ENCODE assay signal across 10 cellular contexts in the genomic region with DNA sequence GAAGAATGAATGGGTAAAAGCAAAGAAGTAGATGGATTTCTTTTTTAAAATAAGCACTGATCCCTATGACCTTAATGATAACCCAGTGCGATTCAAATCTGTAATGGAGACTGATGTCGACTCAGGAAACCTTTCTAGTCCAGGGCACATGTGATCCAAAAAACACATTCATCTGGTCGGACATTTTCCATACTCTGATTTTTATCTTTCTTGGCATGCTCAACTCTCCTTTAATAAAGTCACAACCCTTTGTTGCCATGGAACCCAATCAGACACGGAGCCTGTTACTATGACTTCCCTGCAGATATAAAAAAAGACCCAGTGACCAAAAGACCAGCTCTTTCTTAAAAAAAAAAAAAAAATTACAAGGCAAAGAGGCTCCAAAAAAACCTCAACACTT. TPM values are rescaled to one million over a fixed set of nuclear protein-coding genes. Genes with fewer than 3 reads are reported as not detected.
DNase-seq lines count a peak whose midpoint lies in the region; ATAC-seq, FAIRE-seq and TF ChIP-seq lines count a peak whose summit lies in the region.
"Had no signal": no experiment of that assay in that cellular context is flagged by ENCODE, and none has a peak within 500 bp of the region (broad histone marks: within the 10 kb centered on the region; RNA-seq: fewer than 3 reads in every experiment).

No MANE protein-coding gene starts in this region.

- no peak for TF ChIP-seq CTCF in CD8-positive, alpha-beta T cell (IDR thresholded peaks at IDR 0.05)

- H3K4me1 ChIP-seq in CD8-positive, alpha-beta T cell (ENCODE audit: insufficient read depth, low read length), result no peaks in the 10 kb centered on the region
- peaks cover 6 to 7% of the 10 kb centered on the region in 2 donors for H3K4me1 ChIP-seq in naive thymus-derived CD4-positive, alpha-beta T cell (ENCODE audit: control insufficient read depth in 2 of 2, insufficient read depth in 2 of 2, low read length in 2 of 2)

- no peaks in the 10 kb centered on the region for H3K36me3 Mint-ChIP-seq in CD8-positive, alpha-beta T cell
- peaks cover 2% of the 10 kb centered on the region for H3K36me3 Mint-ChIP-seq in central memory CD8-positive, alpha-beta T cell (ENCODE audit: insufficient read depth)
- H3K36me3 Mint-ChIP-seq in naive thymus-derived CD4-positive, alpha-beta T cell, result no peaks in the 10 kb centered on the region

- no peaks in the 10 kb centered on the region for H3K9me3 Mint-ChIP-seq in CD8-positive, alpha-beta T cell
- no peaks in the 10 kb centered on the region for H3K9me3 Mint-ChIP-seq in central memory CD8-positive, alpha-beta T cell
- H3K9me3 Mint-ChIP-seq in naive thymus-derived CD4-positive, alpha-beta T cell, result peaks cover 0 to 3% (median 0%) of the 10 kb centered on the region in 11 donors

- H3K4me3 Mint-ChIP-seq in CD8-positive, alpha-beta T cell, result peak overlapping the region; percentile 72
- peak overlapping the region; percentile 73 for H3K4me3 Mint-ChIP-seq in central memory CD8-positive, alpha-beta T cell
- H3K4me3 Mint-ChIP-seq in naive thymus-derived CD4-positive, alpha-beta T cell, result peak overlapping the region in 9 of 10 donors; percentile 65 to 87 (median 76)

- H3K27ac ChIP-seq in CD8-positive, alpha-beta T cell (ENCODE audit: low read depth, low read length), result no peak overlapping the region
- H3K27ac ChIP-seq in naive thymus-derived CD4-positive, alpha-beta T cell (ENCODE audit: low read depth, low read length), result no peak overlapping the region

- H3K9me3 ChIP-seq in CD8-positive, alpha-beta T cell (ENCODE audit: low read length), result no peaks in the 10 kb centered on the region
- H3K9me3 ChIP-seq in naive thymus-derived CD4-positive, alpha-beta T cell (ENCODE audit: control insufficient read depth in 2 of 3, low read length in 3 of 3), result no peaks in the 10 kb centered on the region

- intact Hi-C loops in CD8-positive, alpha-beta T cell (cut with DNase I, micrococcal nuclease), result no loop called here
- intact Hi-C loops in naive thymus-derived CD4-positive, alpha-beta T cell (cut with micrococcal nuclease), result loop anchor here in 1 of 2 donors (10.0 kb wide), 1 partner anchor 592 kb away; the partner anchor contains the start of genes FGD6 and VEZT

- POLR2A ChIA-PET in CD8-positive, alpha-beta T cell (lab: Charles Lee), result no interaction called here
- POLR2A ChIA-PET in naive thymus-derived CD4-positive, alpha-beta T cell (lab: Charles Lee), result no interaction called here

- H3K4me1 Mint-ChIP-seq in CD8-positive, alpha-beta T cell (ENCODE audit: low read depth), result peaks cover 12% of the 10 kb centered on the region
- peaks cover 21% of the 10 kb centered on the region for H3K4me1 Mint-ChIP-seq in central memory CD8-positive, alpha-beta T cell
- H3K4me1 Mint-ChIP-seq in naive thymus-derived CD4-positive, alpha-beta T cell, result peaks cover 10 to 20% (median 16%) of the 10 kb centered on the region in 7 donors

- no peak overlapping the region for H3K4me3 ChIP-seq in CD8-positive, alpha-beta T cell (ENCODE audit: low read depth, low read length)
- H3K4me3 ChIP-seq in naive thymus-derived CD4-positive, alpha-beta T cell (ENCODE audit: low read length), result no peak overlapping the region

- no peak overlapping the region for H3K27ac Mint-ChIP-seq in CD8-positive, alpha-beta T cell
- H3K27ac Mint-ChIP-seq in central memory CD8-positive, alpha-beta T cell (ENCODE audit: low read depth), result peak overlapping the region; percentile 83
- H3K27ac Mint-ChIP-seq in naive thymus-derived CD4-positive, alpha-beta T cell, result peak overlapping the region in 4 of 9 donors; percentile 65 to 88 (median 75)

- H3K27me3 ChIP-seq in CD8-positive, alpha-beta T cell (ENCODE audit: insufficient read depth, low read length), result no peaks in the 10 kb centered on the region
- H3K27me3 ChIP-seq in naive thymus-derived CD4-positive, alpha-beta T cell (ENCODE audit: control insufficient read depth in 2 of 2, insufficient read depth in 2 of 2, low read length in 2 of 2), result no peaks in the 10 kb centered on the region

- H3K27me3 Mint-ChIP-seq in CD8-positive, alpha-beta T cell (ENCODE audit: low read depth), result no peaks in the 10 kb centered on the region
- no peaks in the 10 kb centered on the region for H3K27me3 Mint-ChIP-seq in central memory CD8-positive, alpha-beta T cell
- H3K27me3 Mint-ChIP-seq in naive thymus-derived CD4-positive, alpha-beta T cell, result no peaks in the 10 kb centered on the region

- no peak for DNase-seq in CD8-positive, alpha-beta T cell
- DNase-seq in LoVo (ENCODE audit: low spot score), result peak; percentile 41
- DNase-seq in central memory CD8-positive, alpha-beta T cell (ENCODE audit: low spot score in 2 of 2), result no peak
- no peak for DNase-seq in naive thymus-derived CD4-positive, alpha-beta T cell
- no peak for DNase-seq in stimulated activated CD4-positive, alpha-beta T cell treated with anti-CD3 and anti-CD28 coated beads, Interleukin-2, amount 100 ng/mL, for 48 hours
- DNase-seq in frontal cortex (ENCODE audit: low spot score in 2 of 2), result no peak
- DNase-seq in effector CD4-positive, alpha-beta T cell, result no peak
- DNase-seq: stimulated activated CD4-positive, alpha-beta T cell treated with anti-CD3 and anti-CD28 coated beads, Interleukin-4, amount 100 ng/mL, for 24 hours had no signal

- ATAC-seq in CD8-positive, alpha-beta T cell, result no peak
- no peak for ATAC-seq in central memory CD8-positive, alpha-beta T cell (replicated peaks; ENCODE audit: extremely low read depth, poor library complexity, severe bottlenecking)
- ATAC-seq in naive thymus-derived CD4-positive, alpha-beta T cell, result no peak
- no peak for ATAC-seq in HG02759 (IDR thresholded peaks at IDR 0.05; ENCODE audit: unreplicated experiment)

- CTCF ChIA-PET in CD8-positive, alpha-beta T cell (lab: Charles Lee), result interaction anchor here (0.5 kb wide), 1 partner anchor 828 kb away, joined by 6 read pairs; no protein-coding TSS in a partner anchor
- CTCF ChIA-PET in naive thymus-derived CD4-positive, alpha-beta T cell (lab: Charles Lee), result no interaction called here

- FAIRE-seq in frontal cortex (lab: Jason Lieb, UNC), result no peak
- FAIRE-seq: G401.6 had no signal

- no peaks in the 10 kb centered on the region for H3K36me3 ChIP-seq in CD8-positive, alpha-beta T cell (ENCODE audit: insufficient read depth, low read length)
- H3K36me3 ChIP-seq in naive thymus-derived CD4-positive, alpha-beta T cell (ENCODE audit: control insufficient read depth in 2 of 3, insufficient read depth in 3 of 3, low read length in 3 of 3), result no peaks in the 10 kb centered on the region

RNA-seq across cellular contexts. Expression of gene TMCC3, which starts 27.9 kb away (rescaled TPM):
- 1 to 10 TPM; 1.3 to 2.4 TPM for total RNA-seq in CD8-positive, alpha-beta T cell
- 1 to 10 TPM in 2 of 5 experiments, under 1 TPM in 3; 0.08 to 9.7 (median 0.10) TPM for total RNA-seq in naive thymus-derived CD4-positive, alpha-beta T cell
- not detected for polyA plus RNA-seq in naive thymus-derived CD4-positive, alpha-beta T cell
- total RNA-seq in frontal cortex, result 9.0 TPM
